12 cellular contexts compared by ENCODE assay signal in the genomic region with DNA sequence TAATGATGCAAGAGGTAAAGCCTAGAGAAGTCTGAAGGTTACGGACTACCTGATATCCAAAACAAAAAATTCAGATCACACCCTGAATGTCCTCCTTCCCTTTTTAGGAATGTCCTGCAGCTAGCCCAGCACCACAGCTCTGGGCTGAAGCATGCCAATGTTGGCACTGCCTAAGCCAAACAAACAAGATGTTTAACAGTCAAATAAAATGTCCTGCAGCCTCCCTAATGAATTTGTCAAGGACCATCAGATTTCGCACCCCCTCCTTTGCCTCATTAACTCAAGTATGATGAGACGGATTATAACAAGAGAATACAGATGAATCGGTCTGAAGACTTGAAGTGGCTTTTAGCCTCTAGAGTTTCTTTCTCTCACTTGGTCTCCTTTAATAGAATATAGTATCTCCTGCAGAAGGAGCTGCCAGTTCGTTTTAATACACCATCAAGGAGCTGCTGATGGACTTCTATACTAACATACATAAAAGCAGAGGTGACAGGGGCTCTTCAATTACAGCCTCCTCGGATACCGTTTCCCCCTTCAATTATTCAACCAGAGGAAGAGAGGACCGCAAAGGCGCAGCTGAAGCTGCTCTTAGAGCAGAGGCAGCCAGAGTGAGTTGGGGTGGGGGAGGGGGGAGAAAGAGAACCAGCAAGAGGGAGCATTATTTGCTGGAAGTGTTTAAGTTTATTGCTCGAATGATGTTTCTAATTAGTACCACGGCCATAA. TPM values are rescaled to one million over a fixed set of nuclear protein-coding genes. Genes with fewer than 3 reads are reported as not detected.
DNase-seq lines count a peak whose midpoint lies in the region; ATAC-seq, FAIRE-seq and TF ChIP-seq lines count a peak whose summit lies in the region.
"Had no signal": no experiment of that assay in that cellular context is flagged by ENCODE, and none has a peak within 500 bp of the region (broad histone marks: within the 10 kb centered on the region; RNA-seq: fewer than 3 reads in every experiment).

No MANE protein-coding gene starts in this region.

- no peak for TF ChIP-seq EP300 in HepG2 (IDR thresholded peaks at IDR 0.05; ENCODE audit: low read depth in 2 of 2, low read length in 2 of 2)
- no peak for TF ChIP-seq EP300 in HepG2 (CRISPR knock-in tag; IDR thresholded peaks at IDR 0.05; ENCODE audit: borderline replicate concordance)

- CTCF ChIA-PET in HepG2 (lab: Yijun Ruan, JAX; ENCODE audit: low intra/inter-chr PET ratio, low total read pairs): no interaction called here

- H3K27me3 ChIP-seq in right lobe of liver: no peaks in the 10 kb centered on the region
- H3K27me3 ChIP-seq in HepG2 (ENCODE audit: control insufficient read depth in 1 of 2, insufficient read depth in 2 of 2, low read length in 2 of 2): no peaks in the 10 kb centered on the region
- no peaks in the 10 kb centered on the region for H3K27me3 ChIP-seq in colonic mucosa

- H3K27ac ChIP-seq in right lobe of liver (no peak overlapping the region), HepG2 (ENCODE audit: extremely low read length, insufficient read depth, low read length) (no peak overlapping the region), colonic mucosa (peak overlapping the region; percentile 53), mesodermal cell (ENCODE audit: low read depth, low read length, severe bottlenecking) (no peak overlapping the region)

- TF ChIP-seq POLR2A in right lobe of liver (IDR thresholded peaks at IDR 0.05) (no peak), HepG2 (IDR thresholded peaks at IDR 0.05; ENCODE audit: insufficient read depth in 1 of 2, low read depth in 2 of 2, low read length in 2 of 2) (no peak)

- H2AFZ ChIP-seq in HepG2 (ENCODE audit: low read length): no peak overlapping the region

- BruUV-seq in HepG2 (replicated peaks; lab: Mats Ljungman, UMichigan): no TSS peak

- in situ Hi-C loops in HepG2 (cut with HindIII; ENCODE audit: extremely low pct_ligation_motif_present, low pct_unique_long_range_greater_than_20kb): no loop called here

- H3K4me3 ChIP-seq in right lobe of liver (peak overlapping the region; percentile 28 to 46 (median 41)), HepG2 (replicated peaks in 1 of 3; ENCODE audit: insufficient read depth in 1 of 3, low read depth in 2 of 3, low read length in 3 of 3) (no peak overlapping the region), colonic mucosa (peak overlapping the region; percentile 13), mesodermal cell (ENCODE audit: extremely low read depth, insufficient read depth, low read length, poor library complexity, severe bottlenecking) (peak overlapping the region; percentile 45)

- H3K4me1 ChIP-seq in right lobe of liver: peaks cover 0 to 8% (median 0%) of the 10 kb centered on the region in 4 donors
- no peaks in the 10 kb centered on the region for H3K4me1 ChIP-seq in HepG2 (ENCODE audit: insufficient read depth, low read length)
- no peaks in the 10 kb centered on the region for H3K4me1 ChIP-seq in colonic mucosa
- no peaks in the 10 kb centered on the region for H3K4me1 ChIP-seq in mesodermal cell (ENCODE audit: control insufficient read depth, insufficient read depth, low read length, poor library complexity, severe bottlenecking)

- POLR2A ChIA-PET in HepG2 (lab: Yijun Ruan, JAX): no interaction called here

- TF ChIP-seq CTCF in right lobe of liver (IDR thresholded peaks at IDR 0.05) (no peak), HepG2 (CRISPR knock-in tag; IDR thresholded peaks at IDR 0.05) (no peak), colonic mucosa (IDR thresholded peaks at IDR 0.05) (no peak)

- no peaks in the 10 kb centered on the region for H3K36me3 ChIP-seq in right lobe of liver
- peaks cover 5 to 8% of the 10 kb centered on the region in 2 experiments; a peak in 2 of 5 replicates for H3K36me3 ChIP-seq in HepG2 (replicated peaks in 1 of 2; ENCODE audit: control insufficient read depth in 1 of 2, insufficient read depth in 2 of 2, low read length in 2 of 2)
- no peaks in the 10 kb centered on the region for H3K36me3 ChIP-seq in colonic mucosa
- H3K36me3 ChIP-seq in mesodermal cell (ENCODE audit: control insufficient read depth, insufficient read depth, low read length): no peaks in the 10 kb centered on the region

- no peaks in the 10 kb centered on the region for H3K79me2 ChIP-seq in HepG2 (ENCODE audit: insufficient read depth, low read length)

- H3K4me2 ChIP-seq in HepG2 (ENCODE audit: low read depth, low read length): no peak overlapping the region

- no peak for FAIRE-seq in HepG2 (lab: Jason Lieb, UNC)

- H4K20me1 ChIP-seq in HepG2 (ENCODE audit: insufficient read depth, low read length): no peaks in the 10 kb centered on the region

- intact Hi-C loops in right lobe of liver (cut with DNase I): no loop called here
- intact Hi-C loops in HepG2 (cut with micrococcal nuclease; ENCODE audit: unreplicated experiment): no loop called here
- intact Hi-C loops in colonic mucosa (cut with DNase I): loop anchor here (10.0 kb wide), 1 partner anchor 274 kb away; no protein-coding TSS in a partner anchor

- peak in 1 of 3 donors; percentile 34 for DNase-seq in right lobe of liver
- no peak for DNase-seq in HepG2 (ENCODE audit: low spot score)
- DNase-seq in colonic mucosa: no peak
- DNase-seq in inferior parietal cortex (ENCODE audit: extremely low spot score): no peak
- DNase-seq in T-helper 9 cell: no peak
- no peak for DNase-seq in DMS153 (lab: John Stamatoyannopoulos, UW)
- DNase-seq: activated naive CD8-positive, alpha-beta T cell treated with anti-CD3 and anti-CD28 coated beads, Interleukin-2, amount 50 U/mL, for 24 hours; CD8-positive, alpha-beta T cell; NCI-H226 had no signal

- TF ChIP-seq RAD21 in HepG2 (CRISPR knock-in tag; IDR thresholded peaks at IDR 0.05): no peak

- ATAC-seq in right lobe of liver (peak; percentile 40 to 56 (median 50)), HepG2 (no peak), HG02885 (IDR thresholded peaks at IDR 0.05; ENCODE audit: poor library complexity, unreplicated experiment) (no peak)
- ATAC-seq: activated naive CD8-positive, alpha-beta T cell treated with anti-CD3 and anti-CD28 coated beads, Interleukin-2, amount 50 U/mL, for 24 hours; CD8-positive, alpha-beta T cell; left colon had no signal

- H3K9ac ChIP-seq in HepG2 (ENCODE audit: insufficient read depth, low read depth, low read length) (no peak overlapping the region), colonic mucosa (ENCODE audit: low read depth in 2 of 2, low read length in 2 of 2) (peak overlapping the region in 1 of 2 donors; percentile 46)

- no peaks in the 10 kb centered on the region for H3K9me3 ChIP-seq in right lobe of liver
- no peaks in the 10 kb centered on the region for H3K9me3 ChIP-seq in HepG2 (ENCODE audit: low read length)
- no peaks in the 10 kb centered on the region for H3K9me3 ChIP-seq in colonic mucosa
- H3K9me3 ChIP-seq in mesodermal cell (ENCODE audit: control insufficient read depth, low read length): no peaks in the 10 kb centered on the region

- WGBS in right lobe of liver (ENCODE audit: insufficient coverage, low coverage, low lambda C conversion rate, missing lambda C conversion rate): 39% methylated on average over 11 of the region's 11 CpGs
- 97% methylated on average over 11 of the region's 11 CpGs for WGBS in HepG2 (ENCODE audit: low lambda C conversion rate)
- 0 to 27% methylated on average over 2 to 3 of the region's 11 CpGs for WGBS in mesodermal cell (ENCODE audit: insufficient coverage in 2 of 2), 2 experiments

TF ChIP-seq in HepG2, 621 proteins besides CTCF, POLR2A, EP300 and RAD21:
- TF ChIP-seq GABPB1 (CRISPR knock-in tag; IDR thresholded peaks at IDR 0.05) (no peak), ZFP36L1 (CRISPR knock-in tag; IDR thresholded peaks at IDR 0.05) (no peak), ZNF883 (CRISPR knock-in tag; IDR thresholded peaks at IDR 0.05; ENCODE audit: not compliant biosample characterization) (no peak), HOXD1 (CRISPR knock-in tag; IDR thresholded peaks at IDR 0.05) (no peak), SKI (IDR thresholded peaks at IDR 0.05; ENCODE audit: partially characterized antibody) (no peak)
- TF ChIP-seq, protein P1, sequence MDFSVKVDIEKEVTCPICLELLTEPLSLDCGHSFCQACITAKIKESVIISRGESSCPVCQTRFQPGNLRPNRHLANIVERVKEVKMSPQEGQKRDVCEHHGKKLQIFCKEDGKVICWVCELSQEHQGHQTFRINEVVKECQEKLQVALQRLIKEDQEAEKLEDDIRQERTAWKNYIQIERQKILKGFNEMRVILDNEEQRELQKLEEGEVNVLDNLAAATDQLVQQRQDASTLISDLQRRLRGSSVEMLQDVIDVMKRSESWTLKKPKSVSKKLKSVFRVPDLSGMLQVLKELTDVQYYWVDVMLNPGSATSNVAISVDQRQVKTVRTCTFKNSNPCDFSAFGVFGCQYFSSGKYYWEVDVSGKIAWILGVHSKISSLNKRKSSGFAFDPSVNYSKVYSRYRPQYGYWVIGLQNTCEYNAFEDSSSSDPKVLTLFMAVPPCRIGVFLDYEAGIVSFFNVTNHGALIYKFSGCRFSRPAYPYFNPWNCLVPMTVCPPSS (IDR thresholded peaks at IDR 0.05): no peak

RNA-seq across cellular contexts. Expression of a gene that starts 3.0 kb away (rescaled TPM):
- under 1 TPM in 5 of 6 experiments, not detected in 1; 0.06 to 0.70 (median 0.31) TPM for total RNA-seq in right lobe of liver
- not detected in 2 replicates for total RNA-seq in HepG2 (2016; rRNA removed; fragmentation: Illumina TruSeq; extraction: Trizol)
- not detected in 2 replicates for total RNA-seq in HepG2 (2016; cell fraction: cytosol; rRNA removed; fragmentation: Illumina TruSeq; extraction: Trizol; ENCODE audit: low read depth)
- not detected in 2 replicates for total RNA-seq in HepG2 (2016; cell fraction: insoluble cytoplasmic fraction; rRNA removed; fragmentation: Illumina TruSeq; extraction: Trizol)
- not detected in 2 replicates for total RNA-seq in HepG2 (2016; cell fraction: membrane; rRNA removed; fragmentation: Illumina TruSeq; extraction: Trizol)
- not detected in 2 replicates for total RNA-seq in HepG2 (2016; cell fraction: nucleus; rRNA removed; fragmentation: Illumina TruSeq; extraction: Trizol)
- polyA plus RNA-seq in HepG2 (2011; rRNA removed): not detected in 2 replicates
- polyA plus RNA-seq in HepG2 (2011; cell fraction: cytosol; rRNA removed): not detected in 2 replicates
- polyA plus RNA-seq in HepG2 (2011; cell fraction: nucleus; rRNA removed): not detected in 2 replicates
- polyA plus RNA-seq in HepG2 (2012): not detected in 2 replicates
- not detected in 2 replicates for polyA plus RNA-seq in HepG2 (2016; cell fraction: cytosol; fragmentation: Illumina TruSeq; extraction: Trizol; ENCODE audit: low read depth)
- not detected in 2 replicates for polyA plus RNA-seq in HepG2 (2016; cell fraction: insoluble cytoplasmic fraction; fragmentation: Illumina TruSeq; extraction: Trizol; ENCODE audit: low read depth)
- not detected in 2 replicates for polyA plus RNA-seq in HepG2 (2016; cell fraction: membrane; fragmentation: Illumina TruSeq; extraction: Trizol; ENCODE audit: low read depth)
- not detected in 2 replicates for polyA plus RNA-seq in HepG2 (2016; cell fraction: nucleus; fragmentation: Illumina TruSeq; extraction: Trizol; ENCODE audit: insufficient read depth, low read depth)
- polyA minus RNA-seq in HepG2 (2011; rRNA and poly(A)+ RNA removed; ENCODE audit: low replicate concordance): not detected in 2 replicates
- not detected in 2 replicates for polyA minus RNA-seq in HepG2 (2011; cell fraction: cytosol; rRNA and poly(A)+ RNA removed)
- polyA minus RNA-seq in HepG2 (2011; cell fraction: nucleus; rRNA and poly(A)+ RNA removed): not detected in 2 replicates
- total RNA-seq in colonic mucosa: 10 to 100 TPM in 1 of 2 donors, 1 to 10 TPM in 1; 2.0 to 27.5 TPM
- 14.5 TPM for polyA plus RNA-seq in mesodermal cell (2013, experiment 1 of 2)
- polyA plus RNA-seq in mesodermal cell (2013, experiment 2 of 2): 19.6 TPM
- total RNA-seq: CD8-positive, alpha-beta T cell had no signal

Comparison
In these comparisons a context has a peak if more than half of its experiments do, and no peak if none do; other contexts are left out.
1. ATAC-seq: peak in right lobe of liver (4 of 4); none in HepG2 (single experiment) and HG02885 (single experiment).
2. H3K4me3 ChIP-seq: peak in right lobe of liver (3 of 3), colonic mucosa (single experiment) and mesodermal cell (single experiment); none in HepG2 (0 of 3).